Comparison of ENCODE assay signal across 10 cellular contexts in genomic region chr12:54421175-54421872, GRCh38. TPM values are rescaled to one million over a fixed set of nuclear protein-coding genes. Genes with fewer than 3 reads are reported as not detected.
A peak's percentile ranks its signal among the peaks of the same experiment; 100 is the strongest.
DNase-seq lines count a peak whose midpoint lies in the region; ATAC-seq and TF ChIP-seq lines count a peak whose summit lies in the region.
"Had no signal": no experiment of that assay in that cellular context is flagged by ENCODE, and none has a peak within 500 bp of the region (broad histone marks: within the 10 kb centered on the region; RNA-seq: fewer than 3 reads in every experiment).

No MANE protein-coding gene starts in this region.

- H3K4me3 ChIP-seq in right atrium auricular region: no peak overlapping the region
- no peak overlapping the region for H3K4me3 ChIP-seq in gastrocnemius medialis

- H3K36me3 ChIP-seq in right atrium auricular region (no peaks in the 10 kb centered on the region), gastrocnemius medialis (no peaks in the 10 kb centered on the region)

- DNase-seq in EL (peak; percentile 54), right atrium auricular region (ENCODE audit: low spot score) (peak; percentile 86), gastrocnemius medialis (peak; percentile 73 to 85), GM19240 (ENCODE audit: insufficient read length, low spot score) (no peak), AG08395 (ENCODE audit: low spot score) (no peak), NCI-H2029 (lab: John Stamatoyannopoulos, UW) (no peak)
- no peak for DNase-seq in activated T-helper 1 cell treated with anti-CD3 and anti-CD28 coated beads, Interleukin-12 subunit alpha, Interleukin-12 subunit beta, Interleukin-2, Interleukin-4 antibody, amounts not matched to agents 30 ng/mL and 10 ng/mL and 1 ng/mL, durations not matched to agents 14 hours and 24 hours and 36 hours (ENCODE audit: low spot score)
- no peak for DNase-seq in activated CD4-positive, alpha-beta T cell treated with anti-CD3 and anti-CD28 coated beads, Interleukin-2, amount 50 U/mL, for 48 hours
- DNase-seq: activated T-cell treated with anti-CD3 and anti-CD28 coated beads for 4 hours, NCI-H1417 treated with DMSO at 0.1 percent for 48 hours had no signal

- peak in 1 of 2 donors; percentile 14 for TF ChIP-seq POLR2A in gastrocnemius medialis (IDR thresholded peaks at IDR 0.05)

- H3K4me1 ChIP-seq in right atrium auricular region (peaks cover 0 to 82% of the 10 kb centered on the region in 2 donors), gastrocnemius medialis (peaks cover 6 to 32% of the 10 kb centered on the region in 2 donors)

- ATAC-seq in gastrocnemius medialis: peak; percentile 40 to 47

- no peaks in the 10 kb centered on the region for H3K27me3 ChIP-seq in right atrium auricular region
- H3K27me3 ChIP-seq in gastrocnemius medialis: peaks cover 0 to 5% (median 0%) of the 10 kb centered on the region in 3 donors

- peaks cover 33% of the 10 kb centered on the region for H3K27me3 Mint-ChIP-seq in activated T-helper 1 cell treated with anti-CD3 and anti-CD28 coated beads, Interleukin-12 subunit alpha, Interleukin-12 subunit beta, Interleukin-2, Interleukin-4 antibody, amounts not matched to agents 30 ng/mL and 10 ng/mL and 1 ng/mL, durations not matched to agents 14 hours and 24 hours and 36 hours (ENCODE audit: insufficient read depth)

- H3K27ac ChIP-seq in right atrium auricular region: peak overlapping the region; percentile 95 to 98
- peak overlapping the region; percentile 79 to 97 (median 88) for H3K27ac ChIP-seq in gastrocnemius medialis

- H3K27ac Mint-ChIP-seq in activated T-helper 1 cell treated with anti-CD3 and anti-CD28 coated beads, Interleukin-12 subunit alpha, Interleukin-12 subunit beta, Interleukin-2, Interleukin-4 antibody, amounts not matched to agents 30 ng/mL and 10 ng/mL and 1 ng/mL, durations not matched to agents 14 hours and 24 hours and 36 hours: no peak overlapping the region

- intact Hi-C loops in activated T-helper 1 cell treated with anti-CD3 and anti-CD28 coated beads, Interleukin-12 subunit alpha, Interleukin-12 subunit beta, Interleukin-2, Interleukin-4 antibody, amounts not matched to agents 30 ng/mL and 10 ng/mL and 1 ng/mL, durations not matched to agents 14 hours and 24 hours and 36 hours (cut with micrococcal nuclease): loop anchor here (1.0 kb wide), 1 partner anchor 8 kb away; no protein-coding TSS in a partner anchor
- intact Hi-C loops in gastrocnemius medialis (cut with DNase I; ENCODE audit: low total_unique reads): no loop called here

- peak overlapping the region; percentile 17 for H3K4me3 Mint-ChIP-seq in activated T-helper 1 cell treated with anti-CD3 and anti-CD28 coated beads, Interleukin-12 subunit alpha, Interleukin-12 subunit beta, Interleukin-2, Interleukin-4 antibody, amounts not matched to agents 30 ng/mL and 10 ng/mL and 1 ng/mL, durations not matched to agents 14 hours and 24 hours and 36 hours

- TF ChIP-seq CTCF in right atrium auricular region (IDR thresholded peaks at IDR 0.05): no peak
- TF ChIP-seq CTCF in gastrocnemius medialis (IDR thresholded peaks at IDR 0.05 in 4 of 5, conservative IDR thresholded peaks at IDR 0.05 in 1 of 5): no peak

- H3K36me3 Mint-ChIP-seq in activated T-helper 1 cell treated with anti-CD3 and anti-CD28 coated beads, Interleukin-12 subunit alpha, Interleukin-12 subunit beta, Interleukin-2, Interleukin-4 antibody, amounts not matched to agents 30 ng/mL and 10 ng/mL and 1 ng/mL, durations not matched to agents 14 hours and 24 hours and 36 hours (ENCODE audit: low read depth): no peaks in the 10 kb centered on the region

- H3K9me3 Mint-ChIP-seq in activated T-helper 1 cell treated with anti-CD3 and anti-CD28 coated beads, Interleukin-12 subunit alpha, Interleukin-12 subunit beta, Interleukin-2, Interleukin-4 antibody, amounts not matched to agents 30 ng/mL and 10 ng/mL and 1 ng/mL, durations not matched to agents 14 hours and 24 hours and 36 hours: no peaks in the 10 kb centered on the region

- in situ Hi-C loops in gastrocnemius medialis (cut with MboI; ENCODE audit: low sequenced_read_pairs in 4 of 4): no loop called here

- no peaks in the 10 kb centered on the region for H3K9me3 ChIP-seq in right atrium auricular region
- H3K9me3 ChIP-seq in gastrocnemius medialis: no peaks in the 10 kb centered on the region

- peaks cover 43% of the 10 kb centered on the region for H3K4me1 Mint-ChIP-seq in activated T-helper 1 cell treated with anti-CD3 and anti-CD28 coated beads, Interleukin-12 subunit alpha, Interleukin-12 subunit beta, Interleukin-2, Interleukin-4 antibody, amounts not matched to agents 30 ng/mL and 10 ng/mL and 1 ng/mL, durations not matched to agents 14 hours and 24 hours and 36 hours (ENCODE audit: low read depth)

RNA-seq across cellular contexts. Expression of gene ITGA5, which starts 2.3 kb away (rescaled TPM):
- total RNA-seq in activated T-helper 1 cell treated with anti-CD3 and anti-CD28 coated beads, Interleukin-12 subunit alpha, Interleukin-12 subunit beta, Interleukin-2, Interleukin-4 antibody, amounts not matched to agents 30 ng/mL and 10 ng/mL and 1 ng/mL, durations not matched to agents 14 hours and 24 hours and 36 hours: 31.2 and 31.6 TPM in 2 replicates
- 100 to 1,000 TPM in 1 of 2 donors, 10 to 100 TPM in 1; 80.5 to 144 TPM for total RNA-seq in right atrium auricular region
- total RNA-seq in gastrocnemius medialis: 10 to 100 TPM; 26.5 to 34.1 (median 30.9) TPM

RNA-seq across cellular contexts. Expression of gene ZNF385A, which starts 36.8 kb away (rescaled TPM):
- total RNA-seq in activated T-helper 1 cell treated with anti-CD3 and anti-CD28 coated beads, Interleukin-12 subunit alpha, Interleukin-12 subunit beta, Interleukin-2, Interleukin-4 antibody, amounts not matched to agents 30 ng/mL and 10 ng/mL and 1 ng/mL, durations not matched to agents 14 hours and 24 hours and 36 hours: 0.99 and 1.3 TPM in 2 replicates
- total RNA-seq in right atrium auricular region (10 to 100 TPM in 1 of 2 donors, 1 to 10 TPM in 1; 6.7 to 12.7 TPM), gastrocnemius medialis (10 to 100 TPM in 3 of 4 donors, 1 to 10 TPM in 1; 3.3 to 21.0 (median 18.3) TPM)

RNA-seq across cellular contexts. Expression of gene GTSF1, which starts 52.1 kb away (rescaled TPM):
- total RNA-seq in activated T-helper 1 cell treated with anti-CD3 and anti-CD28 coated beads, Interleukin-12 subunit alpha, Interleukin-12 subunit beta, Interleukin-2, Interleukin-4 antibody, amounts not matched to agents 30 ng/mL and 10 ng/mL and 1 ng/mL, durations not matched to agents 14 hours and 24 hours and 36 hours: 3.9 and 4.4 TPM in 2 replicates
- not detected for total RNA-seq in right atrium auricular region
- not detected for total RNA-seq in gastrocnemius medialis

RNA-seq across cellular contexts. Expression of gene GPR84, which starts 57.0 kb away (rescaled TPM):
- 2.3 and 2.4 TPM in 2 replicates for total RNA-seq in activated T-helper 1 cell treated with anti-CD3 and anti-CD28 coated beads, Interleukin-12 subunit alpha, Interleukin-12 subunit beta, Interleukin-2, Interleukin-4 antibody, amounts not matched to agents 30 ng/mL and 10 ng/mL and 1 ng/mL, durations not matched to agents 14 hours and 24 hours and 36 hours
- total RNA-seq in right atrium auricular region (under 1 TPM in 1 of 2 donors, not detected in 1; 0.43 TPM), gastrocnemius medialis (under 1 TPM in 2 of 4 donors, not detected in 2; 0.49 to 0.51 TPM)

Comparison
In these comparisons a context has a peak if more than half of its experiments do, and no peak if none do; other contexts are left out.
1. DNase-seq: peak in EL (single experiment), right atrium auricular region (single experiment) and gastrocnemius medialis (2 of 2); none in activated T-helper 1 cell treated with anti-CD3 and anti-CD28 coated beads, Interleukin-12 subunit alpha, Interleukin-12 subunit beta, Interleukin-2, Interleukin-4 antibody, amounts not matched to agents 30 ng/mL and 10 ng/mL and 1 ng/mL, durations not matched to agents 14 hours and 24 hours and 36 hours (single experiment), GM19240 (single experiment), activated CD4-positive, alpha-beta T cell treated with anti-CD3 and anti-CD28 coated beads, Interleukin-2, amount 50 U/mL, for 48 hours (0 of 2), AG08395 (single experiment) and NCI-H2029 (single experiment).